ENCODE assay signal across 17 cellular contexts in the genomic region with DNA sequence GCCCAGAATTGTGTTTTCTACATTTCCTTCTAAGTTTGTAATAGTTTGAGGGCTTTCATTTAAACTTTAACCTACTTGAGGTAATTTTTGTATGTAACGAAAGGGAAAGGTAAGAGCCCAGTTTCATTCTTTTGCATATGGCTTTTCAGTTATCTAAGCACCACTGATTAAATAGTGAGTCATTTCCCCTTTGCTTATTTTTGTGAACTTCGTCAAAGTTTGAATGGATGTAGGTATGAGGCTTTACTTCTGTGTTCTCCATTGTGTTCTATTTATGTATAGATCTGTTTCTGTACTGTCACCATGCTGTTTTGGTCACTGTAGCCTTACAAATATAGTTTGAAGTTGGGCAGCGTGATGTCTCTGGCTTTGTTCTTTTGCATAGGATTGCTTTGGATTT.
DNase-seq lines count a peak whose midpoint lies in the region; ATAC-seq and TF ChIP-seq lines count a peak whose summit lies in the region.
"Had no signal": no experiment of that assay in that cellular context is flagged by ENCODE, and none has a peak within 500 bp of the region (broad histone marks: within the 10 kb centered on the region; RNA-seq: fewer than 3 reads in every experiment).

No MANE protein-coding gene starts in this region.

- H3K27me3 Mint-ChIP-seq in activated T-cell treated with anti-CD3 and anti-CD28 coated beads, Interleukin-2, amount 50 U/mL, for 4 hours (ENCODE audit: low read depth) = no peaks in the 10 kb centered on the region
- H3K27me3 Mint-ChIP-seq: activated naive CD8-positive, alpha-beta T cell treated with anti-CD3 and anti-CD28 coated beads, Interleukin-2, amount 10 ng/mL, durations not matched to agents 7 days and 5 days; naive B cell had no signal

- H3K4me1 Mint-ChIP-seq in activated T-cell treated with anti-CD3 and anti-CD28 coated beads, Interleukin-2, amount 50 U/mL, for 4 hours (ENCODE audit: low read depth) = no peaks in the 10 kb centered on the region
- H3K4me1 Mint-ChIP-seq: activated naive CD8-positive, alpha-beta T cell treated with anti-CD3 and anti-CD28 coated beads, Interleukin-2, amount 10 ng/mL, durations not matched to agents 7 days and 5 days; naive B cell had no signal

- no peak overlapping the region for H3K4me3 Mint-ChIP-seq in activated T-cell treated with anti-CD3 and anti-CD28 coated beads, Interleukin-2, amount 50 U/mL, for 4 hours
- H3K4me3 Mint-ChIP-seq: activated naive CD8-positive, alpha-beta T cell treated with anti-CD3 and anti-CD28 coated beads, Interleukin-2, amount 10 ng/mL, durations not matched to agents 7 days and 5 days; activated T-helper 1 cell treated with anti-CD3 and anti-CD28 coated beads, Interleukin-12 subunit alpha, Interleukin-12 subunit beta, Interleukin-2, Interleukin-4 antibody, amounts not matched to agents 30 ng/mL and 10 ng/mL and 1 ng/mL, durations not matched to agents 14 hours and 24 hours and 36 hours; naive B cell had no signal

- peaks cover 22% of the 10 kb centered on the region for H3K9me3 Mint-ChIP-seq in activated T-cell treated with anti-CD3 and anti-CD28 coated beads, Interleukin-2, amount 50 U/mL, for 4 hours

- DNase-seq in NOMO-1 treated with DMSO at 0.1 percent for 48 hours (lab: John Stamatoyannopoulos, UW; ENCODE audit: unreplicated experiment) (peak; percentile 38), fibroblast of villous mesenchyme (ENCODE audit: low read depth) (peak; percentile 2), activated gamma-delta T cell treated with Interleukin-2 at 50 U/mL for 16 hours (no peak)
- no peak for DNase-seq in activated T-cell treated with anti-CD3 and anti-CD28 coated beads, Interleukin-2, amount 50 U/mL, for 4 hours
- DNase-seq: activated CD4-positive, alpha-beta T cell treated with anti-CD3 and anti-CD28 coated beads for 1 hour; activated naive CD8-positive, alpha-beta T cell treated with anti-CD3 and anti-CD28 coated beads, Interleukin-2, amount 10 ng/mL, durations not matched to agents 7 days and 5 days; hippocampal formation; naive B cell; NCI-H1105; NCI-H69; Peyer's patch; SK-N-SH; upper lobe of right lung had no signal

- ATAC-seq in GM19463 (IDR thresholded peaks at IDR 0.05; ENCODE audit: unreplicated experiment) (peak; percentile 94), HG02943 (IDR thresholded peaks at IDR 0.05; ENCODE audit: low read depth, unreplicated experiment) (peak; percentile 71), HG03025 (IDR thresholded peaks at IDR 0.05; ENCODE audit: low FRiP score, unreplicated experiment) (no peak)
- no peak for ATAC-seq in activated T-cell treated with anti-CD3 and anti-CD28 coated beads, Interleukin-2, amount 50 U/mL, for 4 hours
- ATAC-seq: upper lobe of right lung had no signal

- H3K36me3 Mint-ChIP-seq in activated T-cell treated with anti-CD3 and anti-CD28 coated beads, Interleukin-2, amount 50 U/mL, for 4 hours (ENCODE audit: insufficient read depth) = no peaks in the 10 kb centered on the region
- H3K36me3 Mint-ChIP-seq: activated naive CD8-positive, alpha-beta T cell treated with anti-CD3 and anti-CD28 coated beads, Interleukin-2, amount 10 ng/mL, durations not matched to agents 7 days and 5 days; naive B cell had no signal

- H3K4me3 ChIP-seq in fibroblast of villous mesenchyme (ENCODE audit: low read depth, low read length) = no peak overlapping the region
- H3K4me3 ChIP-seq: Peyer's patch, upper lobe of right lung had no signal

- no peak for TF ChIP-seq CTCF in fibroblast of villous mesenchyme (IDR thresholded peaks at IDR 0.05; ENCODE audit: insufficient read depth, low read depth, low read length)

Comparison
In these comparisons a context has a peak if more than half of its experiments do, and no peak if none do; other contexts are left out.
1. ATAC-seq: peak in GM19463 (single experiment) and HG02943 (single experiment); none in HG03025 (single experiment) and activated T-cell treated with anti-CD3 and anti-CD28 coated beads, Interleukin-2, amount 50 U/mL, for 4 hours (0 of 2).
2. DNase-seq: peak in NOMO-1 treated with DMSO at 0.1 percent for 48 hours (single experiment) and fibroblast of villous mesenchyme (single experiment); none in activated gamma-delta T cell treated with Interleukin-2 at 50 U/mL for 16 hours (single experiment) and activated T-cell treated with anti-CD3 and anti-CD28 coated beads, Interleukin-2, amount 50 U/mL, for 4 hours (single experiment).